ENCODE assay signal across 8 cellular contexts in the genomic region with DNA sequence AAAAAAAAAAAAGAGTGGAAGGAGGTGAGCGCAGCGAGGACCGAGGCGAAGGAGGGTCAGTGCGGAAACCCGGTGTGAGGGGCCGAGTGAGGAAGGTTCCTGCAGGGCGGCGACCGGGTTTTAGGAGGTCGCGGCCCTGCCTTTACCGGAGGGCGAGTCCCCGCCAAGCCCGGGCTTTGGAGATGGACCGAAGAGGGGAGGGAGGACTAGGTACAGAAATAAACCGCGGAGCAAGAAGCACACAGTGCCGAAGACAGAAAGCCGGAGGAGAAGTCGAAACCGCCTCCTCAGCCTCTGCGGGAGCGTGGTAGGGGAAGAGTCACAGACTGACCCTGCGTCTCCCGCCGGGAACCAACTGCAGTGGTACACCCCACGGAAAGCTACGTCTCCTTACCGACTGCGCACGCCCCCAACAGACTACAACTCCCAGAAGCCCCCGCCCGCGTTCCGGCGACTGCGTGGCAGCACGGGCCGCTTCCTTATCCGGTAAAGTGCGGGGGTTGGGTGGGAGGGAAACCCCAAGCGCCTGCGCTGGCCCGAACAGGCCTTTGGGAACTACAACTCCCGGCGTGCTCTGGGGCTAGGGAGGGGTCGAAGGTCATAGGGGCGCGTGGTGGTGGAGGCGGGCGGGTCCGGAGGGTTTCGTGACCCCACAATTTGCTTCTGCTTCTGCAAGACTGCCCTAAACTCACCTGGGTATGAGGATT. TPM values are rescaled to one million over a fixed set of nuclear protein-coding genes. Genes with fewer than 3 reads are reported as not detected.
DNase-seq lines count a peak whose midpoint lies in the region; ATAC-seq and TF ChIP-seq lines count a peak whose summit lies in the region.

A gene (minus strand): TSS at position 365 of the 707 bp plus-strand sequence. CDS start 380 bp downstream, outside the sequence.

- no peaks in the 10 kb centered on the region for H3K9me3 Mint-ChIP-seq in type B pancreatic cell

- peaks cover 33% of the 10 kb centered on the region for H3K4me1 Mint-ChIP-seq in type B pancreatic cell (ENCODE audit: unreplicated experiment)

- no peak for TF ChIP-seq CTCF in type B pancreatic cell (conservative IDR thresholded peaks at IDR 0.05)

- peak within 1 kb of the TSS; percentile 89 for H3K27ac Mint-ChIP-seq in type B pancreatic cell

- DNase-seq in NCI-H146 treated with DMSO at 0.1 percent for 48 hours (lab: John Stamatoyannopoulos, UW; ENCODE audit: unreplicated experiment) = peak; percentile 96
- peak; percentile 90 to 97 (median 93) for DNase-seq in T-helper 1 cell
- DNase-seq in amniotic epithelial cell (ENCODE audit: low read depth) = peak; percentile 97
- peak; percentile 99 for DNase-seq in left cardiac atrium
- peak; percentile 95 to 100 (median 97) for DNase-seq in posterior cingulate gyrus
- DNase-seq in type B pancreatic cell (ENCODE audit: extremely low spot score, unreplicated experiment) = peak; percentile 96

- H3K27me3 Mint-ChIP-seq in type B pancreatic cell = no peaks in the 10 kb centered on the region

- intact Hi-C loops in left cardiac atrium (cut with DNase I) (loop anchor here in 1 of 2 donors (5.0 kb wide), 1 partner anchor 77 kb away; a partner anchor contains a TSS), posterior cingulate gyrus (cut with DNase I) (loop anchor here (10.0 kb wide), 1 partner anchor 430 kb away; a partner anchor contains a TSS)

- ATAC-seq in HG02884 (IDR thresholded peaks at IDR 0.05; ENCODE audit: unreplicated experiment) (peak; percentile 95), left cardiac atrium (peak; percentile 99 to 100)

- peak within 1 kb of the TSS; percentile 93 for H3K4me3 Mint-ChIP-seq in type B pancreatic cell

- H3K36me3 Mint-ChIP-seq in type B pancreatic cell = peaks cover 20% of the 10 kb centered on the region

- peak; percentile 93 for TF ChIP-seq POLR2A in GM15510 (IDR thresholded peaks at IDR 0.05; ENCODE audit: borderline replicate concordance, extremely low read depth, insufficient read length)

RNA-seq across cellular contexts. Expression of the gene that starts here (rescaled TPM):
- 1 to 10 TPM; 4.3 to 8.6 TPM for total RNA-seq in left cardiac atrium
- 19.3 and 32.5 TPM in 2 replicates for total RNA-seq in type B pancreatic cell (ENCODE audit: low replicate concordance)

Comparison
In these comparisons a context has a peak if more than half of its experiments do, and no peak if none do; other contexts are left out.
1. Peak in every context shown above with its lines: DNase-seq and ATAC-seq.